ENCODE assay signal across 8 cellular contexts in genomic region chr7:100874577-100875355, GRCh38. TPM values are rescaled to one million over a fixed set of nuclear protein-coding genes. Genes with fewer than 3 reads are reported as not detected.
DNase-seq lines count a peak whose midpoint lies in the region; ATAC-seq and TF ChIP-seq lines count a peak whose summit lies in the region.

SRRT (plus strand) TSS chr7:100875103; CDS start chr7:100875591, 488 bp downstream.

- intact Hi-C loops in T-helper 2 cell treated with Interferon-gamma antibody and Interleukin-4, amounts not matched to agents 100 ng/mL and 5 ng/mL, for 36 hours (cut with micrococcal nuclease) = loop anchor here (1.0 to 5.0 kb wide), 3 partner anchors 13 to 167 kb away; partner anchors contain the start of genes POP7 and SLC12A9
- intact Hi-C loops in uterus (cut with DNase I; ENCODE audit: low total_unique reads) = no loop called here

- H3K27ac ChIP-seq in right atrium auricular region (peak within 1 kb of the TSS; percentile 95 to 97), uterus (peak within 1 kb of the TSS; percentile 97 to 99)

- H3K36me3 ChIP-seq in right atrium auricular region (peaks cover 42% of the 10 kb centered on the region), uterus (no peaks in the 10 kb centered on the region)

- H3K27me3 ChIP-seq in right atrium auricular region (no peaks in the 10 kb centered on the region), uterus (no peaks in the 10 kb centered on the region)

- H3K4me3 ChIP-seq in right atrium auricular region (peak within 1 kb of the TSS; percentile 90), uterus (peak within 1 kb of the TSS; percentile 87 to 98)

- ATAC-seq in GM18498 (IDR thresholded peaks at IDR 0.05; ENCODE audit: unreplicated experiment) (peak; percentile 88), HG02938 (IDR thresholded peaks at IDR 0.05; ENCODE audit: unreplicated experiment) (peak; percentile 84)

- peak; percentile 94 for DNase-seq in NCI-H187 treated with DMSO at 0.1 percent for 48 hours (lab: John Stamatoyannopoulos, UW)
- DNase-seq in anterior cingulate cortex (lab: John Stamatoyannopoulos, UW) = peak; percentile 68 to 99 (median 97)
- DNase-seq in right atrium auricular region (ENCODE audit: low spot score) = peak; percentile 98
- peak; percentile 92 for DNase-seq in pulmonary artery endothelial cell (ENCODE audit: low read depth, low spot score)
- DNase-seq in uterus = peak; percentile 99

- H3K4me1 ChIP-seq in right atrium auricular region = peaks cover 0 to 48% of the 10 kb centered on the region in 2 donors
- peaks cover 0 to 13% of the 10 kb centered on the region in 2 donors for H3K4me1 ChIP-seq in uterus

- peak; percentile 86 to 98 for TF ChIP-seq POLR2A in uterus (IDR thresholded peaks at IDR 0.05)

- H3K9me3 ChIP-seq in right atrium auricular region (no peaks in the 10 kb centered on the region), uterus (no peaks in the 10 kb centered on the region)

- TF ChIP-seq CTCF in right atrium auricular region (IDR thresholded peaks at IDR 0.05) (peak; percentile 19 to 48), uterus (IDR thresholded peaks at IDR 0.05) (peak; percentile 24 to 89 (median 54))

RNA-seq across cellular contexts. Expression of gene SRRT, which starts in this region (rescaled TPM):
- total RNA-seq in T-helper 2 cell treated with Interferon-gamma antibody and Interleukin-4, amounts not matched to agents 100 ng/mL and 5 ng/mL, for 36 hours = 247 and 258 TPM in 2 replicates
- total RNA-seq in right atrium auricular region = 10 to 100 TPM; 33.4 to 49.6 TPM
- total RNA-seq in pulmonary artery endothelial cell = 56.7 and 66.1 TPM in 2 replicates
- total RNA-seq in uterus = 100 to 1,000 TPM in 1 of 4 donors, 10 to 100 TPM in 3; 17.1 to 185 (median 41.1) TPM

Comparison
In these comparisons a context has a peak if more than half of its experiments do, and no peak if none do; other contexts are left out.
1. Peak in every context shown above with its lines: DNase-seq, ATAC-seq, H3K4me3 ChIP-seq and H3K27ac ChIP-seq.